Comparison of ENCODE assay signal across 26 cellular contexts in the genomic region with DNA sequence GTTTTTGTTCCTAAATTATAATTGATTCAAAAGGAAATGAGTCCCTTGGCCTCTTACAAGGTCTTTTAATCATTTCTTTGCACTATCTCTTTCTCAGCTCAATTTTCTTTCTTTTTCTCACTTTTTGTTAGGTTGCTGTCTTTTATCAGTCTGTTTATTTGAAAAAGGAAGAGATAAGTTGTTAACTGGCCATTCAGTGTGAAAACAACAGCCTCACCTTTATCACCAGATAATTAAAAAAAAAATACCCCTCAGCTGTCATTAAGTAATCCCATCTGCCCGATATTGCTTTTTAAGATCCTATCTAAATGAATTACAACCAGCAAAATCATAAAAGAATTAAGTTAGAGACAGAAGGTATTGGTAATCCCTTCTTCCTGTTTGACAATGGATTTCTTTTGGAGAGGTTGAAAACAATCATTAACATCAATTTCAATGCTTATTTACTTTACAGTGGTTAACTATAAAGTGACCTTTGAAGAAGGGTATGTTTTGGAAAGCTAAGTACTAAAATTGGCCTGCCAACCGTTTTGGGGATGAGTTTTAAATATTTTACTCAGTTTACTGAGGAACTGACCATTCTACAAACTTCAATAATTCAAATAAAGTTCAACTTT.
DNase-seq lines count a peak whose midpoint lies in the region; ATAC-seq, FAIRE-seq and TF ChIP-seq lines count a peak whose summit lies in the region.
"Had no signal": no experiment of that assay in that cellular context is flagged by ENCODE, and none has a peak within 500 bp of the region (broad histone marks: within the 10 kb centered on the region; RNA-seq: fewer than 3 reads in every experiment).

No MANE protein-coding gene starts in this region.

- WGBS in ovary, 3 donors: 44 to 53% (median 45%) methylated on average over 2 of the region's 2 CpGs

- TF ChIP-seq CTCF in D721Med (IDR thresholded peaks at IDR 0.05; ENCODE audit: insufficient read depth, missing control alignments): no peak
- no peak for TF ChIP-seq CTCF in OCI-LY3 (IDR thresholded peaks at IDR 0.05; ENCODE audit: low read depth, low read length)
- no peak for TF ChIP-seq CTCF in ovary (IDR thresholded peaks at IDR 0.05)
- TF ChIP-seq CTCF in kidney (IDR thresholded peaks at IDR 0.05; ENCODE audit: borderline replicate concordance, extremely low read depth, insufficient read depth): no peak

- H3K79me2 ChIP-seq in OCI-LY3 (ENCODE audit: low read length): no peaks in the 10 kb centered on the region

- H3K9me3 ChIP-seq in HUES6 (ENCODE audit: control insufficient read depth, insufficient read depth, low read depth, low read length) (no peaks in the 10 kb centered on the region), OCI-LY3 (ENCODE audit: insufficient read depth, low read length) (no peaks in the 10 kb centered on the region), iPS-18a (ENCODE audit: control insufficient read depth, low read depth, low read length) (no peaks in the 10 kb centered on the region), ovary (no peaks in the 10 kb centered on the region), kidney (ENCODE audit: control insufficient read depth in 1 of 2, low read length in 2 of 2) (no peaks in the 10 kb centered on the region)

- H3K9me3 Mint-ChIP-seq in naive thymus-derived CD8-positive, alpha-beta T cell: no peaks in the 10 kb centered on the region
- H3K9me3 Mint-ChIP-seq: activated naive CD4-positive, alpha-beta T cell treated with anti-CD3 and anti-CD28 coated beads, Interleukin-2, amount 50 U/mL, for 72 hours; stimulated activated naive CD8-positive, alpha-beta T cell treated with anti-CD3 and anti-CD28 coated beads, Interleukin-15, amount 100 ng/mL, for 72 hours had no signal

- no peaks in the 10 kb centered on the region for H3K4me1 Mint-ChIP-seq in naive thymus-derived CD8-positive, alpha-beta T cell
- H3K4me1 Mint-ChIP-seq: activated CD4-positive, alpha-beta T cell treated with anti-CD3 and anti-CD28 coated beads for 36 hours; CD8-positive, alpha-beta memory T cell; stimulated activated naive CD8-positive, alpha-beta T cell treated with anti-CD3 and anti-CD28 coated beads, Interleukin-15, amount 100 ng/mL, for 72 hours had no signal

- intact Hi-C loops in ovary (cut with DNase I): no loop called here
- intact Hi-C loops in kidney (cut with DNase I): no loop called here

- in situ Hi-C loops in ACHN (cut with HindIII; ENCODE audit: low pct_ligation_motif_present, low pct_unique_long_range_greater_than_20kb, low sequenced_read_pairs): no loop called here

- H3K27me3 ChIP-seq in HUES6 (ENCODE audit: control insufficient read depth, insufficient read depth, low read length): no peaks in the 10 kb centered on the region
- no peaks in the 10 kb centered on the region for H3K27me3 ChIP-seq in OCI-LY3 (ENCODE audit: low read depth, low read length)
- no peaks in the 10 kb centered on the region for H3K27me3 ChIP-seq in iPS-18a (ENCODE audit: control insufficient read depth, insufficient read depth, low read length)
- no peaks in the 10 kb centered on the region for H3K27me3 ChIP-seq in ovary
- H3K27me3 ChIP-seq: dorsolateral prefrontal cortex had no signal

- TF ChIP-seq POLR2A in ovary (IDR thresholded peaks at IDR 0.05): no peak

- H3K4me3 ChIP-seq in HUES6 (ENCODE audit: low read depth, low read length) (peak overlapping the region; percentile 35; the same call in 1 of the 2 replicates), OCI-LY3 (ENCODE audit: low read length) (no peak overlapping the region), iPS-18a (ENCODE audit: low read length) (peak overlapping the region; percentile 31), ovary (no peak overlapping the region), kidney (ENCODE audit: low read length in 2 of 2) (no peak overlapping the region)
- H3K4me3 ChIP-seq: dorsolateral prefrontal cortex had no signal

- TF ChIP-seq EP300 in ovary (IDR thresholded peaks at IDR 0.05): no peak

- ATAC-seq in naive thymus-derived CD8-positive, alpha-beta T cell: no peak
- ATAC-seq: activated CD4-positive, alpha-beta T cell treated with anti-CD3 and anti-CD28 coated beads for 36 hours; activated naive CD4-positive, alpha-beta T cell treated with anti-CD3 and anti-CD28 coated beads, Interleukin-2, amount 50 U/mL, for 72 hours; left colon; sciatic nerve; stimulated activated naive CD8-positive, alpha-beta T cell treated with anti-CD3 and anti-CD28 coated beads, Interleukin-15, amount 100 ng/mL, for 72 hours had no signal

- peak overlapping the region in 1 of 10 donors; percentile 56 for H3K27ac Mint-ChIP-seq in naive thymus-derived CD8-positive, alpha-beta T cell
- H3K27ac Mint-ChIP-seq: activated CD4-positive, alpha-beta T cell treated with anti-CD3 and anti-CD28 coated beads for 36 hours; activated naive CD4-positive, alpha-beta T cell treated with anti-CD3 and anti-CD28 coated beads, Interleukin-2, amount 50 U/mL, for 72 hours; CD8-positive, alpha-beta memory T cell; memory B cell; stimulated activated naive CD8-positive, alpha-beta T cell treated with anti-CD3 and anti-CD28 coated beads, Interleukin-15, amount 100 ng/mL, for 72 hours had no signal

- H3K36me3 ChIP-seq in HUES6 (ENCODE audit: control insufficient read depth, insufficient read depth, low read length) (no peaks in the 10 kb centered on the region), OCI-LY3 (replicated peaks; ENCODE audit: low read depth, low read length) (no peaks in the 10 kb centered on the region), iPS-18a (ENCODE audit: control insufficient read depth, low read depth, low read length) (no peaks in the 10 kb centered on the region), ovary (no peaks in the 10 kb centered on the region), kidney (ENCODE audit: control insufficient read depth in 1 of 2, insufficient read depth in 2 of 2, low read length in 2 of 2) (no peaks in the 10 kb centered on the region)

- H3K4me3 Mint-ChIP-seq in naive thymus-derived CD8-positive, alpha-beta T cell: no peak overlapping the region
- H3K4me3 Mint-ChIP-seq: activated CD4-positive, alpha-beta T cell treated with anti-CD3 and anti-CD28 coated beads for 36 hours; CD8-positive, alpha-beta memory T cell; memory B cell; stimulated activated naive CD8-positive, alpha-beta T cell treated with anti-CD3 and anti-CD28 coated beads, Interleukin-15, amount 100 ng/mL, for 72 hours had no signal

- H3K27ac ChIP-seq in HUES6 (ENCODE audit: low read depth, low read length): peak overlapping the region; percentile 24; the same call in 1 of the 2 replicates
- no peak overlapping the region for H3K27ac ChIP-seq in OCI-LY3 (ENCODE audit: low read length)
- peak overlapping the region; percentile 6 for H3K27ac ChIP-seq in iPS-18a (ENCODE audit: low read length)
- no peak overlapping the region for H3K27ac ChIP-seq in ovary
- H3K27ac ChIP-seq in kidney (ENCODE audit: low read depth in 2 of 2, low read length in 2 of 2): no peak overlapping the region

- peak overlapping the region; percentile 41 for H3K4me2 ChIP-seq in OCI-LY3 (ENCODE audit: low read length)

- no peak for DNase-seq in D721Med (ENCODE audit: insufficient read length, low spot score)
- no peak for DNase-seq in ovary
- no peak for DNase-seq in ACHN
- DNase-seq in kidney: no peak
- no peak for DNase-seq in naive thymus-derived CD8-positive, alpha-beta T cell
- DNase-seq: activated CD4-positive, alpha-beta T cell treated with anti-CD3 and anti-CD28 coated beads for 36 hours; amygdala; CD8-positive, alpha-beta memory T cell; DMS153; dorsolateral prefrontal cortex; HCEC 1CT; left colon; MV-4-11; NCI-H1436; NCI-H2171 treated with DMSO at 0.1 percent for 48 hours; NCI-H510A; posterior cingulate gyrus; stimulated activated naive CD8-positive, alpha-beta T cell treated with anti-CD3 and anti-CD28 coated beads, Interleukin-15, amount 100 ng/mL, for 72 hours; T-helper 9 cell had no signal

- H3K4me1 ChIP-seq in HUES6 (ENCODE audit: control insufficient read depth, insufficient read depth, low read length) (peaks cover 42% of the 10 kb centered on the region), OCI-LY3 (ENCODE audit: low read length) (peaks cover 15% of the 10 kb centered on the region), iPS-18a (ENCODE audit: control insufficient read depth, low read depth, low read length) (peaks cover 42% of the 10 kb centered on the region), ovary (ENCODE audit: insufficient read depth) (no peaks in the 10 kb centered on the region), kidney (ENCODE audit: control insufficient read depth in 1 of 2, insufficient read depth in 1 of 2, low read depth in 1 of 2, low read length in 2 of 2) (no peaks in the 10 kb centered on the region)

- H3K9ac ChIP-seq in HUES6 (ENCODE audit: low read length) (peak overlapping the region; percentile 2), OCI-LY3 (ENCODE audit: low read length) (no peak overlapping the region), iPS-18a (ENCODE audit: low read length) (no peak overlapping the region), kidney (ENCODE audit: low read length in 2 of 2) (no peak overlapping the region)

- no peaks in the 10 kb centered on the region for H4K20me1 ChIP-seq in OCI-LY3 (ENCODE audit: insufficient read depth, low read length)

- H2AFZ ChIP-seq in OCI-LY3 (ENCODE audit: low read depth, low read length): peak overlapping the region; percentile 18

- FAIRE-seq in D721Med (lab: Jason Lieb, UNC) (peak; percentile 82), kidney (lab: Jason Lieb, UNC) (no peak)
- FAIRE-seq: frontal cortex had no signal

- no peaks in the 10 kb centered on the region for H3K36me3 Mint-ChIP-seq in naive thymus-derived CD8-positive, alpha-beta T cell
- H3K36me3 Mint-ChIP-seq: activated naive CD4-positive, alpha-beta T cell treated with anti-CD3 and anti-CD28 coated beads, Interleukin-2, amount 50 U/mL, for 72 hours; memory B cell had no signal

- peaks cover 0 to 1% (median 0%) of the 10 kb centered on the region in 5 donors for H3K27me3 Mint-ChIP-seq in naive thymus-derived CD8-positive, alpha-beta T cell
- H3K27me3 Mint-ChIP-seq: activated CD4-positive, alpha-beta T cell treated with anti-CD3 and anti-CD28 coated beads for 36 hours; memory B cell; stimulated activated naive CD8-positive, alpha-beta T cell treated with anti-CD3 and anti-CD28 coated beads, Interleukin-15, amount 100 ng/mL, for 72 hours had no signal

- POLR2A ChIA-PET in naive thymus-derived CD8-positive, alpha-beta T cell (lab: Charles Lee): no interaction called here

Comparison
In these comparisons a context has a peak if more than half of its experiments do, and no peak if none do; other contexts are left out.
1. H3K27ac ChIP-seq: peak in HUES6 (single experiment) and iPS-18a (single experiment); none in OCI-LY3 (single experiment), ovary (0 of 2) and kidney (0 of 2).
2. H3K4me3 ChIP-seq: peak in HUES6 (single experiment) and iPS-18a (single experiment); none in OCI-LY3 (single experiment), ovary (single experiment) and kidney (0 of 2).